Comparison of ENCODE assay signal across 12 cellular contexts in genomic region chr4:86592553-86593249, GRCh38. TPM values are rescaled to one million over a fixed set of nuclear protein-coding genes. Genes with fewer than 3 reads are reported as not detected.
DNase-seq lines count a peak whose midpoint lies in the region; ATAC-seq, FAIRE-seq and TF ChIP-seq lines count a peak whose summit lies in the region.
"Had no signal": no experiment of that assay in that cellular context is flagged by ENCODE, and none has a peak within 500 bp of the region (broad histone marks: within the 10 kb centered on the region; RNA-seq: fewer than 3 reads in every experiment).

No MANE protein-coding gene starts in this region.

- H3K4ac ChIP-seq in H1 (replicated peaks; ENCODE audit: insufficient read length, low read depth, low read length) = no peak overlapping the region

- H3K4me1 ChIP-seq in H1 (replicated peaks in 1 of 4; ENCODE audit: control insufficient read depth in 3 of 4, insufficient read depth in 4 of 4, low read length in 3 of 4) (peaks cover 3 to 9% (median 5%) of the 10 kb centered on the region in 4 experiments; a peak in 4 of 7 replicates), neural progenitor cell (peaks cover 19% of the 10 kb centered on the region)

- H3K9ac ChIP-seq in H1 (replicated peaks in 1 of 4; ENCODE audit: extremely low read depth in 1 of 4, low read depth in 3 of 4, low read length in 3 of 4) (no peak overlapping the region; a peak in 1 of 7 replicates), neural progenitor cell (peak overlapping the region; percentile 52)

- no peak overlapping the region for H4K5ac ChIP-seq in H1 (ENCODE audit: insufficient read length, low read depth, low read length)

- no peak for TF ChIP-seq POLR2A in H1 (IDR thresholded peaks at IDR 0.05; ENCODE audit: control extremely low read depth in 1 of 2, low read depth in 2 of 2, low read length in 2 of 2)
- TF ChIP-seq POLR2A in GM12892 (IDR thresholded peaks at IDR 0.05; ENCODE audit: low read depth, low read length) = no peak

- H2BK15ac ChIP-seq in H1 (ENCODE audit: low read length) = no peak overlapping the region

- no peak overlapping the region for H3K56ac ChIP-seq in H1 (replicated peaks; ENCODE audit: insufficient read length, low read depth, low read length)

- no peak overlapping the region for H2BK12ac ChIP-seq in H1 (ENCODE audit: low read depth, low read length)

- peak overlapping the region; percentile 62; the same call in 1 of the 2 replicates for H2AFZ ChIP-seq in H1 (ENCODE audit: low read length)
- H2AFZ ChIP-seq in neural progenitor cell (replicated peaks) = peak overlapping the region; percentile 87

- peaks cover 54% of the 10 kb centered on the region for H3K27me3 ChIP-seq in CD4-positive, alpha-beta T cell (ENCODE audit: control insufficient read depth, insufficient read depth, low read length)
- H3K27me3 ChIP-seq in H1 (replicated peaks in 1 of 4; ENCODE audit: control insufficient read depth in 3 of 4, extremely low read depth in 1 of 4, insufficient read depth in 3 of 4, low read length in 3 of 4) (no peaks in the 10 kb centered on the region), neural progenitor cell (no peaks in the 10 kb centered on the region)

- H3K4me3 ChIP-seq in H1 (ENCODE audit: extremely low read depth in 1 of 4, insufficient read depth in 2 of 4, low read depth in 3 of 4, low read length in 4 of 4) (peak overlapping the region; percentile 54 to 99 (median 92); a peak in 6 of 8 replicates), neural progenitor cell (peak overlapping the region; percentile 91)

- H3K9me3 ChIP-seq in CD4-positive, alpha-beta T cell (ENCODE audit: control insufficient read depth, low read length) = no peaks in the 10 kb centered on the region
- H3K9me3 ChIP-seq in H1 (ENCODE audit: insufficient read depth in 2 of 2, low read depth in 1 of 2, low read length in 1 of 2) (no peaks in the 10 kb centered on the region), neural progenitor cell (ENCODE audit: low read depth) (no peaks in the 10 kb centered on the region)

- H3K27ac ChIP-seq in CD4-positive, alpha-beta T cell (ENCODE audit: low read depth, low read length) = no peak overlapping the region
- no peak overlapping the region for H3K27ac ChIP-seq in H1 (ENCODE audit: low read depth, low read length)
- peak overlapping the region; percentile 85 for H3K27ac ChIP-seq in neural progenitor cell

- FAIRE-seq in H1 (lab: Jason Lieb, UNC) (no peak), GM12892 (lab: Jason Lieb, UNC) (no peak)

- no peak overlapping the region for H4K91ac ChIP-seq in H1 (replicated peaks; ENCODE audit: insufficient read length, low read length)

- DNase-seq in CD4-positive, alpha-beta T cell = no peak
- DNase-seq in NCI-H226 (peak; percentile 45), H1 (ENCODE audit: low read depth in 1 of 2, low spot score in 2 of 2) (no peak), neural progenitor cell (ENCODE audit: low spot score) (peak; percentile 36), Kasumi-1 (lab: John Stamatoyannopoulos, UW) (no peak), GM12892 (ENCODE audit: insufficient read length) (no peak), CD14-positive monocyte (ENCODE audit: low spot score) (no peak)
- DNase-seq: activated effector memory CD4-positive, alpha-beta T cell treated with Interleukin-2 at 50 U/mL for 16 hours; NCI-H345; small intestine had no signal

- H3K27me3 Mint-ChIP-seq in CD4-positive, alpha-beta T cell = peaks cover 48% of the 10 kb centered on the region
- H3K27me3 Mint-ChIP-seq in neural progenitor cell (ENCODE audit: insufficient read depth, low read depth) (peaks cover 4% of the 10 kb centered on the region), CD14-positive monocyte (ENCODE audit: low read depth in 3 of 3) (peaks cover 36 to 48% (median 48%) of the 10 kb centered on the region in 3 donors)

- H3K9me3 Mint-ChIP-seq in CD4-positive, alpha-beta T cell = no peaks in the 10 kb centered on the region
- H3K9me3 Mint-ChIP-seq in neural progenitor cell (peaks cover 2% of the 10 kb centered on the region), CD14-positive monocyte (peaks cover 0 to 4% (median 2%) of the 10 kb centered on the region in 7 donors)
- H3K9me3 Mint-ChIP-seq: T-helper 2 cell treated with Interferon-gamma antibody and Interleukin-4, amounts not matched to agents 5 μg/mL and 100 μg/mL, for 36 hours had no signal

- no peak overlapping the region for H3K27ac Mint-ChIP-seq in CD4-positive, alpha-beta T cell
- H3K27ac Mint-ChIP-seq in neural progenitor cell (peak overlapping the region; percentile 98), CD14-positive monocyte (no peak overlapping the region)
- H3K27ac Mint-ChIP-seq: T-helper 2 cell treated with Interferon-gamma antibody and Interleukin-4, amounts not matched to agents 5 μg/mL and 100 μg/mL, for 36 hours had no signal

- peaks cover 8% of the 10 kb centered on the region for H3K23me2 ChIP-seq in H1 (ENCODE audit: low read depth, low read length)

- peak overlapping the region; percentile 89 for H3K4me3 Mint-ChIP-seq in CD4-positive, alpha-beta T cell
- H3K4me3 Mint-ChIP-seq in neural progenitor cell (peak overlapping the region; percentile 100), CD14-positive monocyte (peak overlapping the region in 1 of 2 donors; percentile 21)

- WGBS in H1 (ENCODE audit: extremely low coverage in 1 of 2, insufficient coverage in 1 of 2, insufficient read length in 1 of 2, insufficient replicate concordance in 2 of 2, low coverage in 1 of 2, low lambda C conversion rate in 2 of 2, missing lambda C conversion rate in 1 of 2), 2 experiments = 59% methylated on average over 3 of the region's 3 CpGs; no CpG with 5 or more reads in 1 of the 2 experiments

- TF ChIP-seq RAD21 in H1 (IDR thresholded peaks at IDR 0.05 in 1 of 2, conservative IDR thresholded peaks at IDR 0.05 in 1 of 2; ENCODE audit: low read depth in 2 of 2, low read length in 2 of 2) = no peak

- H2BK120ac ChIP-seq in H1 (replicated peaks; ENCODE audit: low read depth, low read length) = no peak overlapping the region

- H4K20me1 ChIP-seq in H1 (replicated peaks in 1 of 2; ENCODE audit: control insufficient read depth in 1 of 2, insufficient read depth in 2 of 2, low read length in 2 of 2) = peaks cover 0 to 3% of the 10 kb centered on the region in 2 experiments
- H4K20me1 ChIP-seq in neural progenitor cell (ENCODE audit: low read depth) = peaks cover 30% of the 10 kb centered on the region

- ATAC-seq in CD4-positive, alpha-beta T cell (ENCODE audit: poor library complexity) = no peak
- ATAC-seq in HG03159 (IDR thresholded peaks at IDR 0.05; ENCODE audit: unreplicated experiment) = no peak

- no peak for TF ChIP-seq CTCF in CD4-positive, alpha-beta T cell (IDR thresholded peaks at IDR 0.05)
- no peak for TF ChIP-seq CTCF in H1 (IDR thresholded peaks at IDR 0.05; ENCODE audit: control extremely low read depth in 1 of 3, insufficient read depth in 1 of 3, low read depth in 1 of 3, low read length in 3 of 3)
- no peak for TF ChIP-seq CTCF in neural progenitor cell (IDR thresholded peaks at IDR 0.05)
- TF ChIP-seq CTCF in CD14-positive monocyte (IDR thresholded peaks at IDR 0.05) = no peak

- H2BK5ac ChIP-seq in H1 (ENCODE audit: low read depth, low read length) = no peak overlapping the region

- no peak overlapping the region for H2BK20ac ChIP-seq in H1 (ENCODE audit: low read length)

- intact Hi-C loops in CD4-positive, alpha-beta T cell (cut with DNase I, micrococcal nuclease) = no loop called here
- intact Hi-C loops in CD14-positive monocyte (cut with micrococcal nuclease) = no loop called here

- H3K36me3 Mint-ChIP-seq in CD4-positive, alpha-beta T cell (ENCODE audit: low read depth) = no peaks in the 10 kb centered on the region
- H3K36me3 Mint-ChIP-seq in neural progenitor cell (peaks cover 8% of the 10 kb centered on the region), CD14-positive monocyte (no peaks in the 10 kb centered on the region)

- H3K23ac ChIP-seq in H1 (ENCODE audit: insufficient read length) = no peak overlapping the region

- no peak overlapping the region for H2AK5ac ChIP-seq in H1 (ENCODE audit: low read depth, low read length)

- no peak overlapping the region for H3K14ac ChIP-seq in H1 (ENCODE audit: insufficient read length)

- peaks cover 19% of the 10 kb centered on the region for H3K4me1 Mint-ChIP-seq in CD4-positive, alpha-beta T cell (ENCODE audit: low read depth)
- peaks cover 28% of the 10 kb centered on the region for H3K4me1 Mint-ChIP-seq in neural progenitor cell
- H3K4me1 Mint-ChIP-seq in CD14-positive monocyte = peaks cover 19% of the 10 kb centered on the region

- no peak for TF ChIP-seq EP300 in H1 (IDR thresholded peaks at IDR 0.05; ENCODE audit: borderline replicate concordance in 1 of 2, low read depth in 2 of 2, low read length in 2 of 2)

- POLR2A ChIA-PET in CD4-positive, alpha-beta T cell (lab: Charles Lee) = interaction anchor here (1.3 kb wide), 1 partner anchor 16 kb away, joined by 3 read pairs; no protein-coding TSS in a partner anchor
- POLR2A ChIA-PET in H1 (lab: Charles Lee; ENCODE audit: partially characterized antibody) = interaction anchor here (1.0 to 2.7 kb wide), 5 partner anchors 9 to 32 kb away, joined by 3 to 11 read pairs (median 5); no protein-coding TSS in a partner anchor

- H3F3A ChIP-seq in neural progenitor cell (ENCODE audit: low read depth) = peaks cover 35% of the 10 kb centered on the region

- H3K79me2 ChIP-seq in H1 (ENCODE audit: control insufficient read depth in 1 of 2, insufficient read depth in 2 of 2, low read length in 2 of 2) (peaks cover 3 to 27% of the 10 kb centered on the region in 2 experiments; a peak in 3 of 4 replicates), neural progenitor cell (ENCODE audit: low read depth) (peaks cover 79% of the 10 kb centered on the region)

- no peaks in the 10 kb centered on the region for H3K79me1 ChIP-seq in H1 (ENCODE audit: low read depth, low read length)

- H3K36me3 ChIP-seq in H1 (ENCODE audit: control insufficient read depth in 2 of 4, insufficient read depth in 4 of 4, low read length in 3 of 4) = no peaks in the 10 kb centered on the region
- H3K36me3 ChIP-seq in neural progenitor cell = no peaks in the 10 kb centered on the region

- no peak overlapping the region; the same call in 1 of the 2 replicates for H3K18ac ChIP-seq in H1 (ENCODE audit: extremely low read depth, low read length)

- CTCF ChIA-PET in CD4-positive, alpha-beta T cell (lab: Charles Lee) = no interaction called here
- CTCF ChIA-PET in H1 (lab: Charles Lee; ENCODE audit: partially characterized antibody) = interaction anchor here (0.6 to 1.1 kb wide), 3 partner anchors 17 to 141 kb away, joined by 3 to 4 read pairs (median 3); no protein-coding TSS in a partner anchor

- no peak overlapping the region for H4K8ac ChIP-seq in H1 (ENCODE audit: extremely low read depth, insufficient read depth, low read length)

- peak overlapping the region; percentile 57 to 81 for H3K4me2 ChIP-seq in H1 (ENCODE audit: insufficient read depth in 1 of 2, low read depth in 2 of 2, low read length in 2 of 2)
- peak overlapping the region; percentile 95 for H3K4me2 ChIP-seq in neural progenitor cell

RNA-seq across cellular contexts. Expression of gene PTPN13, which starts 1.4 kb away (rescaled TPM):
- total RNA-seq in CD4-positive, alpha-beta T cell = 1 to 10 TPM; 3.9 to 4.1 TPM
- total RNA-seq in H1 (2021; fragmentation: NEBNext Ultra II Directional; extraction: Animal tissue kit (Norgen Biotek cat#: 25700)) = 54.3 and 57.9 TPM in 2 replicates
- polyA plus RNA-seq in H1 (2011; rRNA removed) = 11.5 and 12.7 TPM in 2 replicates
- 16.8 TPM for polyA plus RNA-seq in H1 (2011; cell fraction: cytosol; rRNA removed)
- polyA plus RNA-seq in H1 (2011; cell fraction: nucleus; rRNA removed) = 13.2 TPM
- polyA plus RNA-seq in H1 (2012, experiment 1 of 2) = 22.7 to 54.1 TPM (median 30.1 TPM) in 4 replicates
- polyA plus RNA-seq in H1 (2012, experiment 2 of 2) = 1.4 TPM
- 22.4 TPM for polyA plus RNA-seq in H1 (2013, experiment 1 of 2)
- 22.6 TPM for polyA plus RNA-seq in H1 (2013, experiment 2 of 2)
- polyA minus RNA-seq in H1 (2011; rRNA and poly(A)+ RNA removed) = 46.5 and 58.1 TPM in 2 replicates
- 37.4 TPM for polyA minus RNA-seq in H1 (2011; cell fraction: cytosol; rRNA and poly(A)+ RNA removed)
- polyA minus RNA-seq in H1 (2011; cell fraction: nucleus; rRNA and poly(A)+ RNA removed) = 98.7 TPM
- 183 and 244 TPM in 2 replicates for total RNA-seq in neural progenitor cell (ENCODE audit: low replicate concordance)
- polyA plus RNA-seq in GM12892 (2012; ENCODE audit: missing spikeins) = not detected
- polyA plus RNA-seq in CD14-positive monocyte = 1 to 10 TPM in 1 of 2 donors, under 1 TPM in 1; 0.04 to 1.0 TPM

Comparison
In these comparisons a context has a peak if more than half of its experiments do, and no peak if none do; other contexts are left out.
1. DNase-seq: peak in NCI-H226 (single experiment) and neural progenitor cell (single experiment); none in CD4-positive, alpha-beta T cell (0 of 10), H1 (0 of 2), Kasumi-1 (0 of 2), GM12892 (single experiment) and CD14-positive monocyte (single experiment).
2. RNA of gene PTPN13, which starts 1.4 kb away (total RNA-seq): 183 to 244 TPM in neural progenitor cell and 54.3 to 57.9 TPM in H1; 3.9 to 4.1 TPM in CD4-positive, alpha-beta T cell; every median in the first group is over 10 times any median in the second.